ENCODE assay signal across 1 cellular context in genomic region chrX:16786139-16786790, GRCh38.
TF ChIP-seq lines count a peak whose summit lies in the region.

Gene TXLNG, plus strand, starts transcription at chrX:16786466. Its CDS starts 22 bp downstream, at chrX:16786488.

TF ChIP-seq in liver, 16 proteins besides CTCF, POLR2A, EP300 and RAD21 (continued from another document):
- peak; percentile 65 for TF ChIP-seq ZBTB33 (IDR thresholded peaks at IDR 0.05)
- TF ChIP-seq FOXA1 (IDR thresholded peaks at IDR 0.05), result no peak
- TF ChIP-seq HNF4A (conservative IDR thresholded peaks at IDR 0.05), result peak; percentile 46 to 48
- TF ChIP-seq YY1 (IDR thresholded peaks at IDR 0.05), result peak; percentile 69
- peak in 1 of 2 donors; percentile 38 for TF ChIP-seq RXRA (IDR thresholded peaks at IDR 0.05)
- peak in 1 of 2 donors; percentile 64 for TF ChIP-seq GABPA (IDR thresholded peaks at IDR 0.05 in 1 of 2, conservative IDR thresholded peaks at IDR 0.05 in 1 of 2)
- TF ChIP-seq NR2F2 (IDR thresholded peaks at IDR 0.05), result no peak
- peak in 1 of 2 donors; percentile 22 for TF ChIP-seq JUND (IDR thresholded peaks at IDR 0.05)
- peak; percentile 89 for TF ChIP-seq TAF1 (conservative IDR thresholded peaks at IDR 0.05)
